1 cellular context compared by ENCODE assay signal in genomic region chr4:153038493-153039311, GRCh38.
TF ChIP-seq lines count a peak whose summit lies in the region.

No MANE protein-coding gene starts in this region.

TF ChIP-seq in HepG2, 621 proteins besides CTCF, POLR2A, EP300 and RAD21 (continued from another document and continues in another):
- peak; percentile 27; the same call in 1 of the 2 replicates for TF ChIP-seq ARID3A (IDR thresholded peaks at IDR 0.05; ENCODE audit: low read depth, low read length)
- TF ChIP-seq FOXK1 (CRISPR knock-in tag; IDR thresholded peaks at IDR 0.05; ENCODE audit: borderline replicate concordance, low read depth) = peak; percentile 66; the same call in 1 of the 2 replicates
- no peak for TF ChIP-seq ZNF761 (CRISPR knock-in tag; conservative IDR thresholded peaks at IDR 0.05)
- no peak for TF ChIP-seq ZNF776 (CRISPR knock-in tag; IDR thresholded peaks at IDR 0.05)
- TF ChIP-seq PPARG (CRISPR knock-in tag; conservative IDR thresholded peaks at IDR 0.05) = peak; percentile 38; the same call in 1 of the 2 replicates
- TF ChIP-seq RARA (CRISPR knock-in tag; IDR thresholded peaks at IDR 0.05) = peak; percentile 91
- peak; percentile 68; the same call in 1 of the 2 replicates for TF ChIP-seq ZNF160 (CRISPR knock-in tag; IDR thresholded peaks at IDR 0.05)
- 0 out of 2 replicates have a peak, but pooled peaks have one; percentile 69 for TF ChIP-seq ZNF567 (CRISPR knock-in tag; IDR thresholded peaks at IDR 0.05; ENCODE audit: borderline replicate concordance)
- no peak for TF ChIP-seq ZNF24 (IDR thresholded peaks at IDR 0.05)
- TF ChIP-seq ZNF766 (CRISPR knock-in tag; IDR thresholded peaks at IDR 0.05; ENCODE audit: borderline replicate concordance) = no peak
- TF ChIP-seq TAF1 (CRISPR knock-in tag; IDR thresholded peaks at IDR 0.05) = no peak
- peak; percentile 97 for TF ChIP-seq PHF21A (CRISPR knock-in tag; IDR thresholded peaks at IDR 0.05)
- TF ChIP-seq NCOA1 (CRISPR knock-in tag; IDR thresholded peaks at IDR 0.05) = no peak
- no peak for TF ChIP-seq ZNF407 (CRISPR knock-in tag; IDR thresholded peaks at IDR 0.05; ENCODE audit: not compliant biosample characterization)
- no peak for TF ChIP-seq ZNF720 (CRISPR knock-in tag; IDR thresholded peaks at IDR 0.05)
- TF ChIP-seq NKX3-1 (CRISPR knock-in tag; IDR thresholded peaks at IDR 0.05) = no peak
- no peak for TF ChIP-seq GLMP (CRISPR knock-in tag; IDR thresholded peaks at IDR 0.05; ENCODE audit: borderline replicate concordance)
- no peak for TF ChIP-seq ZNF75D (CRISPR knock-in tag; IDR thresholded peaks at IDR 0.05; ENCODE audit: borderline replicate concordance)
- peak; percentile 46; the same call in 1 of the 2 replicates for TF ChIP-seq ZNF512B (CRISPR knock-in tag; IDR thresholded peaks at IDR 0.05; ENCODE audit: borderline replicate concordance)
- TF ChIP-seq ZNF710 (CRISPR knock-in tag; IDR thresholded peaks at IDR 0.05; ENCODE audit: borderline replicate concordance) = no peak
- TF ChIP-seq MIXL1 (CRISPR knock-in tag; IDR thresholded peaks at IDR 0.05) = no peak
- 0 out of 2 replicates have a peak, but pooled peaks have one; percentile 34 for TF ChIP-seq ZSCAN29 (CRISPR knock-in tag; conservative IDR thresholded peaks at IDR 0.05)
- no peak; the same call in 1 of the 2 replicates for TF ChIP-seq KDM5B (CRISPR knock-in tag; IDR thresholded peaks at IDR 0.05; ENCODE audit: borderline replicate concordance)
- TF ChIP-seq SRSF9 (IDR thresholded peaks at IDR 0.05; ENCODE audit: borderline replicate concordance, insufficient read depth, low read depth, low read length, poor library complexity, severe bottlenecking) = no peak
- TF ChIP-seq ZNF816 (CRISPR knock-in tag; IDR thresholded peaks at IDR 0.05; ENCODE audit: borderline replicate concordance) = 0 out of 2 replicates have a peak, but pooled peaks have one; percentile 40
- TF ChIP-seq STAT6 (CRISPR knock-in tag; IDR thresholded peaks at IDR 0.05; ENCODE audit: borderline replicate concordance) = 0 out of 2 replicates have a peak, but pooled peaks have one; percentile 61
- no peak for TF ChIP-seq E2F5 (CRISPR knock-in tag; conservative IDR thresholded peaks at IDR 0.05)
- no peak for TF ChIP-seq PCBP1 (IDR thresholded peaks at IDR 0.05; ENCODE audit: borderline replicate concordance, low read depth, low read length)
- peak; percentile 55; the same call in 1 of the 2 replicates for TF ChIP-seq SKIL (CRISPR knock-in tag; IDR thresholded peaks at IDR 0.05; ENCODE audit: borderline replicate concordance)
- TF ChIP-seq ZNF10 (CRISPR knock-in tag; IDR thresholded peaks at IDR 0.05; ENCODE audit: borderline replicate concordance, low read depth) = no peak
- no peak for TF ChIP-seq HOXA9 (CRISPR knock-in tag; IDR thresholded peaks at IDR 0.05; ENCODE audit: borderline replicate concordance)
- TF ChIP-seq RFXAP (CRISPR knock-in tag; IDR thresholded peaks at IDR 0.05; ENCODE audit: borderline replicate concordance) = peak; percentile 38; the same call in 1 of the 2 replicates
